Comparison of ENCODE assay signal across 17 cellular contexts in genomic region chr4:55311792-55312490, GRCh38. TPM values are rescaled to one million over a fixed set of nuclear protein-coding genes. Genes with fewer than 3 reads are reported as not detected.
A peak's percentile ranks its signal among the peaks of the same experiment; 100 is the strongest.
DNase-seq lines count a peak whose midpoint lies in the region; ATAC-seq, FAIRE-seq and TF ChIP-seq lines count a peak whose summit lies in the region.
"Had no signal": no experiment of that assay in that cellular context is flagged by ENCODE, and none has a peak within 500 bp of the region (broad histone marks: within the 10 kb centered on the region; RNA-seq: fewer than 3 reads in every experiment).

No MANE protein-coding gene starts in this region.

- no peak overlapping the region for H3K4me2 ChIP-seq in GM12878 (ENCODE audit: control insufficient read depth, insufficient read depth)
- H3K4me2 ChIP-seq: GM23338 had no signal

- DNase-seq in NB4 (ENCODE audit: low read depth) (peak; percentile 9), GM12878 (ENCODE audit: low read depth, low spot score) (no peak), heart left ventricle (peak in 1 of 5 donors; percentile 13), sciatic nerve (ENCODE audit: low spot score) (no peak), ACHN (no peak)
- no peak for DNase-seq in activated naive CD4-positive, alpha-beta T cell treated with anti-CD3 and anti-CD28 coated beads for 36 hours
- DNase-seq: activated gamma-delta T cell, NCI-H1105 treated with DMSO at 0.1 percent for 48 hours, NCI-H226, retina had no signal

- no peaks in the 10 kb centered on the region for H3K27me3 Mint-ChIP-seq in activated naive CD4-positive, alpha-beta T cell treated with anti-CD3 and anti-CD28 coated beads for 36 hours (ENCODE audit: low read depth)

- BruUV-seq in GM12878 (replicated peaks; lab: Mats Ljungman, UMichigan) = no TSS peak

- no peaks in the 10 kb centered on the region for H3K36me3 Mint-ChIP-seq in activated naive CD4-positive, alpha-beta T cell treated with anti-CD3 and anti-CD28 coated beads for 36 hours (ENCODE audit: low read depth)

- in situ Hi-C loops in GM12878 (cut with MboI) = no loop called here
- in situ Hi-C loops in ACHN (cut with HindIII; ENCODE audit: low pct_ligation_motif_present, low pct_unique_long_range_greater_than_20kb, low sequenced_read_pairs) = no loop called here

- H3K27ac ChIP-seq in GM12878 (ENCODE audit: control insufficient read depth, insufficient read depth) (no peak overlapping the region), heart left ventricle (peak overlapping the region in 4 of 12 donors; percentile 8 to 27 (median 20))
- H3K27ac ChIP-seq: cardiac muscle cell, stomach had no signal

- no peak overlapping the region for H2AFZ ChIP-seq in GM12878 (ENCODE audit: control insufficient read depth, low read depth, low read length)
- H2AFZ ChIP-seq: GM23338 had no signal

- no peak overlapping the region for H3K27ac Mint-ChIP-seq in activated naive CD4-positive, alpha-beta T cell treated with anti-CD3 and anti-CD28 coated beads for 36 hours
- H3K27ac Mint-ChIP-seq: GM23338 had no signal

- peaks cover 16% of the 10 kb centered on the region for H3K4me1 Mint-ChIP-seq in activated naive CD4-positive, alpha-beta T cell treated with anti-CD3 and anti-CD28 coated beads for 36 hours (ENCODE audit: low read depth)

- no peak overlapping the region for H3K9ac ChIP-seq in GM12878 (ENCODE audit: control insufficient read depth, insufficient read depth, low read length)

- SMC1A ChIA-PET in GM12878 (lab: Charles Lee; ENCODE audit: uncharacterized antibody, unreplicated experiment) = interaction anchor here (2.6 kb wide), 1 partner anchor 10 kb away, joined by 12 read pairs; no protein-coding TSS in a partner anchor

- CTCF ChIA-PET in GM12878 (lab: Yijun Ruan, JAX) = interaction anchor here (0.5 to 3.5 kb wide), 15 partner anchors 10 to 711 kb away, joined by 3 to 19 read pairs (median 4); no protein-coding TSS in a partner anchor
- CTCF ChIA-PET in activated naive CD4-positive, alpha-beta T cell treated with anti-CD3 and anti-CD28 coated beads for 36 hours (lab: Charles Lee) = interaction anchor here (0.5 to 3.5 kb wide), 9 partner anchors 10 to 344 kb away, joined by 3 to 39 read pairs (median 5); partner anchors contain the start of gene SRD5A3

- TF ChIP-seq CTCF in NB4 (IDR thresholded peaks at IDR 0.05; ENCODE audit: low read depth, low read length) = no peak
- TF ChIP-seq CTCF in GM12878 (IDR thresholded peaks at IDR 0.05 in 2 of 3, conservative IDR thresholded peaks at IDR 0.05 in 1 of 3; ENCODE audit: control insufficient read depth in 2 of 3, extremely low read depth in 1 of 3, insufficient read depth in 1 of 3, low read depth in 3 of 3, low read length in 3 of 3) = no peak
- TF ChIP-seq CTCF in heart left ventricle (IDR thresholded peaks at IDR 0.05) = no peak

- POLR2A ChIA-PET in GM12878 (lab: Charles Lee) = no interaction called here

- H3K27me3 ChIP-seq in GM12878 (replicated peaks in 1 of 2; ENCODE audit: control insufficient read depth in 2 of 2, insufficient read depth in 2 of 2, low read length in 1 of 2) = no peaks in the 10 kb centered on the region; a peak in 2 of 4 replicates
- H3K27me3 ChIP-seq in heart left ventricle = no peaks in the 10 kb centered on the region
- H3K27me3 ChIP-seq: BLaER1 treated with 17β-estradiol and CSF1 and Interleukin-3, amounts not matched to agents 10 nM and 100 nM; cardiac muscle cell; stomach had no signal

- H3K36me3 ChIP-seq in GM12878 (ENCODE audit: control insufficient read depth in 2 of 2, insufficient read depth in 2 of 2, low read length in 1 of 2) (no peaks in the 10 kb centered on the region), heart left ventricle (no peaks in the 10 kb centered on the region)
- H3K36me3 ChIP-seq: BLaER1 treated with 17β-estradiol and CSF1 and Interleukin-3, amounts not matched to agents 10 nM and 100 nM; cardiac muscle cell; stomach had no signal

- TF ChIP-seq EP300 in GM12878 (IDR thresholded peaks at IDR 0.05; ENCODE audit: borderline replicate concordance in 1 of 2, control insufficient read depth in 1 of 2, low read depth in 2 of 2, low read length in 2 of 2) = no peak

- no peaks in the 10 kb centered on the region for H4K20me1 ChIP-seq in GM12878 (ENCODE audit: control insufficient read depth, insufficient read depth)
- H4K20me1 ChIP-seq: BLaER1 treated with 17β-estradiol and CSF1 and Interleukin-3, amounts not matched to agents 10 nM and 100 nM had no signal

- H3K4me3 ChIP-seq in NB4 (ENCODE audit: low read depth, low read length) = no peak overlapping the region
- no peak overlapping the region for H3K4me3 ChIP-seq in GM12878
- no peak overlapping the region for H3K4me3 ChIP-seq in heart left ventricle
- H3K4me3 ChIP-seq: BLaER1 treated with 17β-estradiol and CSF1 and Interleukin-3, amounts not matched to agents 10 nM and 100 nM; cardiac muscle cell; GM23338; stomach had no signal

- WGBS in GM12878 (ENCODE audit: insufficient coverage, insufficient replicate concordance, low lambda C conversion rate, missing lambda C conversion rate) = 7% methylated on average over 5 of the region's 5 CpGs
- WGBS in heart left ventricle, 4 donors = 62 to 72% (median 68%) methylated on average over 5 of the region's 5 CpGs

- no peak for FAIRE-seq in GM12878 (lab: Jason Lieb, UNC)
- FAIRE-seq: HTR-8/SVneo had no signal

- H3K9me3 Mint-ChIP-seq in activated naive CD4-positive, alpha-beta T cell treated with anti-CD3 and anti-CD28 coated beads for 36 hours = peaks cover 4% of the 10 kb centered on the region

- no peaks in the 10 kb centered on the region; the same call in 2 of the 3 replicates for H3K9me3 ChIP-seq in GM12878 (replicated peaks; ENCODE audit: control insufficient read depth, insufficient read depth, low read length)
- H3K9me3 ChIP-seq in heart left ventricle = no peaks in the 10 kb centered on the region
- H3K9me3 ChIP-seq: stomach had no signal

- RAD21 ChIA-PET in GM12878 (lab: Charles Lee; ENCODE audit: unreplicated experiment) = interaction anchor here (1.0 to 1.6 kb wide), 3 partner anchors 34 to 425 kb away, joined by 3 read pairs; partner anchors contain the start of gene SRD5A3

- ATAC-seq in GM12878 (no peak), heart left ventricle (peak in 3 of 4 donors; percentile 31 to 81 (median 65)), sciatic nerve (peak; percentile 52), HG03571 (IDR thresholded peaks at IDR 0.05; ENCODE audit: unreplicated experiment) (no peak)
- ATAC-seq: Panc1 had no signal

- H3K4me3 Mint-ChIP-seq in activated naive CD4-positive, alpha-beta T cell treated with anti-CD3 and anti-CD28 coated beads for 36 hours = no peak overlapping the region
- H3K4me3 Mint-ChIP-seq: GM23338 had no signal

- no peak for TF ChIP-seq RAD21 in GM12878 (IDR thresholded peaks at IDR 0.05; ENCODE audit: insufficient read depth, low read depth, low read length)

- TF ChIP-seq POLR2A in NB4 (IDR thresholded peaks at IDR 0.05; ENCODE audit: extremely low read depth, insufficient read length) (no peak), GM12878 (IDR thresholded peaks at IDR 0.05; ENCODE audit: low read depth, low read length) (no peak), heart left ventricle (IDR thresholded peaks at IDR 0.05) (no peak)

- H3K4me1 ChIP-seq in GM12878 (ENCODE audit: control insufficient read depth, insufficient read depth, low read length) = no peaks in the 10 kb centered on the region
- H3K4me1 ChIP-seq in heart left ventricle = peaks cover 0 to 12% (median 0%) of the 10 kb centered on the region in 12 donors
- H3K4me1 ChIP-seq: stomach had no signal

- intact Hi-C loops in GM12878 (cut with micrococcal nuclease; ENCODE audit: unreplicated experiment) (loop anchor here (10.0 kb wide), 1 partner anchor 423 kb away; no protein-coding TSS in a partner anchor), heart left ventricle (cut with DNase I) (loop anchor here in 7 of 10 donors (5.0 to 10.0 kb wide), 6 partner anchors 125 to 987 kb away; partner anchors contain the start of gene KDR (in 2 of the 7)), sciatic nerve (cut with DNase I) (no loop called here)
- intact Hi-C loops in activated naive CD4-positive, alpha-beta T cell treated with anti-CD3 and anti-CD28 coated beads for 36 hours (cut with micrococcal nuclease) = loop anchor here (1.0 to 2.0 kb wide), 3 partner anchors 9 to 425 kb away; no protein-coding TSS in a partner anchor

- no peaks in the 10 kb centered on the region for H3K79me2 ChIP-seq in GM12878 (ENCODE audit: control insufficient read depth, insufficient read depth, low read length)

TF ChIP-seq in GM12878, 131 proteins besides CTCF, POLR2A, EP300 and RAD21 (continues in another document):
- TF ChIP-seq ZSCAN29 (IDR thresholded peaks at IDR 0.05) (no peak), SPI1 (IDR thresholded peaks at IDR 0.05; ENCODE audit: borderline replicate concordance, insufficient read depth, low read depth, low read length) (peak; percentile 47; the same call in 1 of the 2 replicates)

RNA-seq across cellular contexts. Expression of gene SRD5A3, which starts 34.1 kb away (rescaled TPM):
- total RNA-seq in GM12878 (2013; cell fraction: nucleolus; rRNA removed) = 0.39 and 0.61 TPM in 2 replicates
- 5.8 and 6.0 TPM in 2 replicates for total RNA-seq in GM12878 (2014; rRNA removed)
- total RNA-seq in GM12878 (2014; rRNA removed; fragmentation: Illumina TruSeq; extraction: Trizol) = 4.7 and 6.4 TPM in 2 replicates
- 7.7 and 10.1 TPM in 2 replicates for total RNA-seq in GM12878 (2021)
- 3.3 TPM for polyA plus RNA-seq in GM12878 (2011; ENCODE audit: low read depth)
- 1.6 and 2.6 TPM in 2 replicates for polyA plus RNA-seq in GM12878 (2011; rRNA removed)
- polyA plus RNA-seq in GM12878 (2011; cell fraction: cytosol; rRNA removed) = 1.2 and 1.7 TPM in 2 replicates
- 0.27 and 0.44 TPM in 2 replicates for polyA plus RNA-seq in GM12878 (2011; cell fraction: nucleus; rRNA removed)
- 3.8 and 4.3 TPM in 2 replicates for polyA plus RNA-seq in GM12878 (2012)
- polyA plus RNA-seq in GM12878 (2014; fragmentation: Illumina TruSeq; extraction: Trizol) = 7.4 and 7.9 TPM in 2 replicates
- polyA plus RNA-seq in GM12878 (2014; fragmentation: Nextera tagmentation; extraction: Ambion mirVana) = 1 to 10 TPM; 1.6 to 4.5 TPM
- 5.6 and 6.4 TPM in 2 replicates for polyA plus RNA-seq in GM12878 (2014; rRNA removed)
- polyA plus RNA-seq in GM12878 (2016; fragmentation: Nextera tagmentation; extraction: Ambion mirVana) = 10 to 100 TPM; 16.1 to 20.4 TPM
- polyA minus RNA-seq in GM12878 (2011; rRNA and poly(A)+ RNA removed) = 0.67 and 0.95 TPM in 2 replicates
- 1.9 TPM in 1 of 2 replicates, not detected in the other for polyA minus RNA-seq in GM12878 (2011; cell fraction: cytosol; rRNA and poly(A)+ RNA removed)
- 0.24 and 0.57 TPM in 2 replicates for polyA minus RNA-seq in GM12878 (2011; cell fraction: nucleus; rRNA and poly(A)+ RNA removed)
- 10 to 100 TPM in 3 of 9 donors, 1 to 10 TPM in 6; 4.5 to 16.8 (median 7.8) TPM for total RNA-seq in heart left ventricle
- 1 to 10 TPM; 4.5 to 9.7 TPM for polyA plus RNA-seq in heart left ventricle
- total RNA-seq in sciatic nerve = 14.6 TPM
- 10 to 100 TPM; 21.7 to 22.3 TPM for total RNA-seq in activated naive CD4-positive, alpha-beta T cell treated with anti-CD3 and anti-CD28 coated beads for 36 hours

Comparison
In these comparisons a context has a peak if more than half of its experiments do, and no peak if none do; other contexts are left out.
1. ATAC-seq: peak in heart left ventricle (3 of 4) and sciatic nerve (single experiment); none in GM12878 (single experiment) and HG03571 (single experiment).